Comparison of ENCODE assay signal across 24 cellular contexts in genomic region chr20:13089950-13090469, GRCh38.
DNase-seq lines count a peak whose midpoint lies in the region; ATAC-seq and TF ChIP-seq lines count a peak whose summit lies in the region.
"Had no signal": no experiment of that assay in that cellular context is flagged by ENCODE, and none has a peak within 500 bp of the region (broad histone marks: within the 10 kb centered on the region; RNA-seq: fewer than 3 reads in every experiment).

No MANE protein-coding gene starts in this region.

- TF ChIP-seq CTCF in WTC11 (IDR thresholded peaks at IDR 0.05), result no peak
- TF ChIP-seq CTCF in osteoblast (IDR thresholded peaks at IDR 0.05; ENCODE audit: extremely low read depth, low read depth, low read length), result no peak
- no peak for TF ChIP-seq CTCF in A673 (conservative IDR thresholded peaks at IDR 0.05; ENCODE audit: low read depth, low read length)

- no peak overlapping the region for H3K18ac ChIP-seq in mesendoderm (ENCODE audit: low read length)

- H3K4me2 ChIP-seq in mesendoderm (ENCODE audit: low read length) (no peak overlapping the region), osteoblast (ENCODE audit: insufficient read depth, low read length) (no peak overlapping the region)
- H3K4me2 ChIP-seq: A549 had no signal

- H4K5ac ChIP-seq in mesendoderm (ENCODE audit: low read length), result no peak overlapping the region

- no peaks in the 10 kb centered on the region for H3K36me3 Mint-ChIP-seq in WTC11
- H3K36me3 Mint-ChIP-seq: CD4-positive, alpha-beta memory T cell had no signal

- no peak overlapping the region for H4K8ac ChIP-seq in mesendoderm (ENCODE audit: low read depth, low read length)

- H2AFZ ChIP-seq in osteoblast (ENCODE audit: low read length), result no peak overlapping the region
- H2AFZ ChIP-seq: GM23248 had no signal

- WGBS in mesendoderm (ENCODE audit: extremely low coverage, insufficient coverage, low lambda C conversion rate), result no CpG with 5 or more reads among the region's 1 CpG

- H3K4me1 ChIP-seq in mesendoderm (ENCODE audit: control insufficient read depth, low read depth, low read length) (no peaks in the 10 kb centered on the region), osteoblast (ENCODE audit: insufficient read depth, low read length) (no peaks in the 10 kb centered on the region), A673 (ENCODE audit: insufficient read depth, low read length, poor library complexity, severe bottlenecking) (no peaks in the 10 kb centered on the region)
- H3K4me1 ChIP-seq: A549 had no signal

- H2BK5ac ChIP-seq in mesendoderm (ENCODE audit: low read length), result no peak overlapping the region

- no peak overlapping the region for H3K27ac Mint-ChIP-seq in WTC11
- H3K27ac Mint-ChIP-seq: CD4-positive, alpha-beta memory T cell had no signal

- no peak overlapping the region for H3K23ac ChIP-seq in mesendoderm (ENCODE audit: low read length)

- H3K36me3 ChIP-seq in mesendoderm (ENCODE audit: control insufficient read depth, insufficient read depth, low read length) (no peaks in the 10 kb centered on the region), osteoblast (ENCODE audit: insufficient read depth, low read length) (no peaks in the 10 kb centered on the region), A673 (ENCODE audit: insufficient read depth, low read length, poor library complexity, severe bottlenecking) (no peaks in the 10 kb centered on the region)

- H3K4ac ChIP-seq in mesendoderm (ENCODE audit: low read depth, low read length), result no peak overlapping the region

- H3K9ac ChIP-seq in mesendoderm (ENCODE audit: low read length), result no peak overlapping the region
- H3K9ac ChIP-seq: GM23248 had no signal

- POLR2A ChIA-PET in WTC11 (lab: Charles Lee), result no interaction called here
- POLR2A ChIA-PET in A673 (lab: Charles Lee; ENCODE audit: low non-redundant PET), result no interaction called here

- H3K4me1 Mint-ChIP-seq in WTC11, result no peaks in the 10 kb centered on the region
- H3K4me1 Mint-ChIP-seq: CD4-positive, alpha-beta memory T cell had no signal

- no peak overlapping the region for H2BK15ac ChIP-seq in mesendoderm (replicated peaks; ENCODE audit: low read depth)

- H3K9me3 ChIP-seq in osteoblast (ENCODE audit: low read depth, low read length), result no peaks in the 10 kb centered on the region
- no peaks in the 10 kb centered on the region for H3K9me3 ChIP-seq in A673 (ENCODE audit: low read depth, low read length, poor library complexity, severe bottlenecking)
- H3K9me3 ChIP-seq: A549 had no signal

- ATAC-seq in WTC11, result no peak
- ATAC-seq: A549 had no signal

- H3K27me3 ChIP-seq in mesendoderm (ENCODE audit: insufficient read depth, low read length, poor library complexity), result no peaks in the 10 kb centered on the region
- H3K27me3 ChIP-seq in osteoblast (ENCODE audit: insufficient read depth, low read length), result no peaks in the 10 kb centered on the region
- H3K27me3 ChIP-seq in A673 (replicated peaks; ENCODE audit: insufficient read depth, low read depth, low read length, poor library complexity), result no peaks in the 10 kb centered on the region

- H3K4me3 ChIP-seq in mesendoderm (ENCODE audit: low read length), result no peak overlapping the region
- H3K4me3 ChIP-seq in osteoblast (ENCODE audit: insufficient read depth, low read length), result no peak overlapping the region
- no peak overlapping the region for H3K4me3 ChIP-seq in A673 (ENCODE audit: low read depth, low read length, poor library complexity, severe bottlenecking)
- H3K4me3 ChIP-seq: A549, GM23248, SK-N-MC had no signal

- CTCF ChIA-PET in WTC11 (lab: Charles Lee) (no interaction called here), A673 (lab: Charles Lee) (no interaction called here)

- H2BK120ac ChIP-seq in mesendoderm (ENCODE audit: low read depth, low read length), result no peak overlapping the region

- H3K56ac ChIP-seq in mesendoderm (ENCODE audit: low read length), result no peak overlapping the region

- H3K27ac ChIP-seq in mesendoderm (ENCODE audit: low read depth, low read length), result no peak overlapping the region
- no peak overlapping the region for H3K27ac ChIP-seq in osteoblast (ENCODE audit: low read depth, low read length)
- no peak overlapping the region for H3K27ac ChIP-seq in A673 (ENCODE audit: low read depth, low read length, poor library complexity, severe bottlenecking)
- H3K27ac ChIP-seq: A549, GM23248, SK-N-MC had no signal

- H2AK5ac ChIP-seq in mesendoderm (ENCODE audit: low read length), result no peak overlapping the region

- intact Hi-C loops in A673 (cut with micrococcal nuclease; ENCODE audit: unreplicated experiment), result loop anchor here (5.0 kb wide), 1 partner anchor 98 kb away; no protein-coding TSS in a partner anchor

- no peaks in the 10 kb centered on the region for H3K9me3 Mint-ChIP-seq in WTC11
- H3K9me3 Mint-ChIP-seq: CD4-positive, alpha-beta memory T cell had no signal

- DNase-seq in LoVo (ENCODE audit: low spot score) (peak; percentile 54), WTC11 (ENCODE audit: low spot score) (no peak), mesendoderm (peak; percentile 11), osteoblast (ENCODE audit: insufficient read length, low spot score, missing footprints) (no peak), NCI-H2029 treated with DMSO at 0.1 percent for 48 hours (lab: John Stamatoyannopoulos, UW) (no peak), A673 (ENCODE audit: low spot score) (no peak)
- no peak for DNase-seq in stimulated activated CD4-positive, alpha-beta T cell treated with anti-CD3 and anti-CD28 coated beads, Interleukin-12 subunit alpha, Interleukin-12 subunit beta, amount 100 ng/mL, for 4 hours
- DNase-seq: C1 segment of cervical spinal cord; CD4-positive, alpha-beta memory T cell; DMS 273 treated with DMSO at 0.1 percent for 48 hours; DND-41; GM23248; H7; IMR-90; KG1; MM.1S; NCI-H1048; NCI-H1417; NCI-H1694; NCI-H2081; NCI-H2227 treated with DMSO at 0.1 percent for 48 hours; SIG-M5 had no signal

- no TSS peak for BruUV-seq in A673 (replicated peaks; lab: Mats Ljungman, UMichigan)

- no peak overlapping the region for H3K4me3 Mint-ChIP-seq in WTC11
- H3K4me3 Mint-ChIP-seq: CD4-positive, alpha-beta memory T cell had no signal

- H3K27me3 Mint-ChIP-seq in WTC11 (ENCODE audit: low read depth), result no peaks in the 10 kb centered on the region

- no peaks in the 10 kb centered on the region for H3K79me2 ChIP-seq in mesendoderm (ENCODE audit: control insufficient read depth, insufficient read depth, low read length)
- H3K79me2 ChIP-seq in osteoblast (ENCODE audit: insufficient read depth, low read length), result no peaks in the 10 kb centered on the region

- H4K20me1 ChIP-seq in osteoblast (ENCODE audit: insufficient read depth, low read length), result no peaks in the 10 kb centered on the region

- H3K79me1 ChIP-seq in mesendoderm (ENCODE audit: low read length), result no peaks in the 10 kb centered on the region

TF ChIP-seq in WTC11, 78 proteins besides CTCF, POLR2A, EP300 and RAD21:
- TF ChIP-seq CBFB (CRISPR knock-in tag; IDR thresholded peaks at IDR 0.05; ENCODE audit: low read depth) (no peak), GABPB1 (CRISPR knock-in tag; IDR thresholded peaks at IDR 0.05) (peak; percentile 56)
- TF ChIP-seq, protein P1, sequence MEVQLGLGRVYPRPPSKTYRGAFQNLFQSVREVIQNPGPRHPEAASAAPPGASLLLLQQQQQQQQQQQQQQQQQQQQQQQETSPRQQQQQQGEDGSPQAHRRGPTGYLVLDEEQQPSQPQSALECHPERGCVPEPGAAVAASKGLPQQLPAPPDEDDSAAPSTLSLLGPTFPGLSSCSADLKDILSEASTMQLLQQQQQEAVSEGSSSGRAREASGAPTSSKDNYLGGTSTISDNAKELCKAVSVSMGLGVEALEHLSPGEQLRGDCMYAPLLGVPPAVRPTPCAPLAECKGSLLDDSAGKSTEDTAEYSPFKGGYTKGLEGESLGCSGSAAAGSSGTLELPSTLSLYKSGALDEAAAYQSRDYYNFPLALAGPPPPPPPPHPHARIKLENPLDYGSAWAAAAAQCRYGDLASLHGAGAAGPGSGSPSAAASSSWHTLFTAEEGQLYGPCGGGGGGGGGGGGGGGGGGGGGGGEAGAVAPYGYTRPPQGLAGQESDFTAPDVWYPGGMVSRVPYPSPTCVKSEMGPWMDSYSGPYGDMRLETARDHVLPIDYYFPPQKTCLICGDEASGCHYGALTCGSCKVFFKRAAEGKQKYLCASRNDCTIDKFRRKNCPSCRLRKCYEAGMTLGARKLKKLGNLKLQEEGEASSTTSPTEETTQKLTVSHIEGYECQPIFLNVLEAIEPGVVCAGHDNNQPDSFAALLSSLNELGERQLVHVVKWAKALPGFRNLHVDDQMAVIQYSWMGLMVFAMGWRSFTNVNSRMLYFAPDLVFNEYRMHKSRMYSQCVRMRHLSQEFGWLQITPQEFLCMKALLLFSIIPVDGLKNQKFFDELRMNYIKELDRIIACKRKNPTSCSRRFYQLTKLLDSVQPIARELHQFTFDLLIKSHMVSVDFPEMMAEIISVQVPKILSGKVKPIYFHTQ (CRISPR knock-in tag; IDR thresholded peaks at IDR 0.05), result no peak

Comparison
In these comparisons a context has a peak if more than half of its experiments do, and no peak if none do; other contexts are left out.
1. DNase-seq: peak in LoVo (single experiment) and mesendoderm (single experiment); none in WTC11 (single experiment), osteoblast (single experiment), stimulated activated CD4-positive, alpha-beta T cell treated with anti-CD3 and anti-CD28 coated beads, Interleukin-12 subunit alpha, Interleukin-12 subunit beta, amount 100 ng/mL, for 4 hours (single experiment), NCI-H2029 treated with DMSO at 0.1 percent for 48 hours (single experiment) and A673 (single experiment).